14 cellular contexts compared by ENCODE assay signal in genomic region chr11:102114032-102114431, GRCh38. TPM values are rescaled to one million over a fixed set of nuclear protein-coding genes. Genes with fewer than 3 reads are reported as not detected.
DNase-seq lines count a peak whose midpoint lies in the region; ATAC-seq, FAIRE-seq and TF ChIP-seq lines count a peak whose summit lies in the region.
"Had no signal": no experiment of that assay in that cellular context is flagged by ENCODE, and none has a peak within 500 bp of the region (broad histone marks: within the 10 kb centered on the region; RNA-seq: fewer than 3 reads in every experiment).

No MANE protein-coding gene starts in this region.

- peak overlapping the region; percentile 91 to 100 (median 100) for H3K27ac Mint-ChIP-seq in nephron
- no peak overlapping the region for H3K27ac Mint-ChIP-seq in CD8-positive, alpha-beta memory T cell
- H3K27ac Mint-ChIP-seq: activated CD4-positive, alpha-beta memory T cell treated with anti-CD3 and anti-CD28 coated beads for 36 hours had no signal

- intact Hi-C loops in right cardiac atrium (cut with DNase I) (loop anchor here in 2 of 4 donors (10.0 kb wide), 4 partner anchors 51 to 151 kb away; no protein-coding TSS in a partner anchor), uterus (cut with DNase I; ENCODE audit: low total_unique reads) (no loop called here)

- H3K4me1 ChIP-seq in right cardiac atrium (ENCODE audit: control insufficient read depth, insufficient read depth, low read length), result peaks cover 1% of the 10 kb centered on the region
- H3K4me1 ChIP-seq in right atrium auricular region, result peaks cover 0 to 58% of the 10 kb centered on the region in 2 donors
- peaks cover 0 to 34% (median 2%) of the 10 kb centered on the region in 4 experiments; a peak in 5 of 7 replicates for H3K4me1 ChIP-seq in H1 (replicated peaks in 1 of 4; ENCODE audit: control insufficient read depth in 3 of 4, insufficient read depth in 4 of 4, low read length in 3 of 4)
- peaks cover 0 to 3% of the 10 kb centered on the region in 2 donors for H3K4me1 ChIP-seq in uterus
- H3K4me1 ChIP-seq in CD8-positive, alpha-beta memory T cell (ENCODE audit: insufficient read depth, low read length), result no peaks in the 10 kb centered on the region

- no peak overlapping the region for H3K4ac ChIP-seq in H1 (replicated peaks; ENCODE audit: insufficient read length, low read depth, low read length)

- CTCF ChIA-PET in H1 (lab: Charles Lee; ENCODE audit: partially characterized antibody), result interaction anchor here (0.6 to 2.5 kb wide), 6 partner anchors 61 to 174 kb away, joined by 3 to 13 read pairs (median 6); no protein-coding TSS in a partner anchor
- CTCF ChIA-PET in CD8-positive, alpha-beta memory T cell (lab: Charles Lee), result no interaction called here

- no peak overlapping the region for H2BK12ac ChIP-seq in H1 (ENCODE audit: low read depth, low read length)

- H3K27me3 ChIP-seq in right cardiac atrium (ENCODE audit: control insufficient read depth, insufficient read depth) (no peaks in the 10 kb centered on the region), right atrium auricular region (no peaks in the 10 kb centered on the region), H1 (replicated peaks in 1 of 4; ENCODE audit: control insufficient read depth in 3 of 4, extremely low read depth in 1 of 4, insufficient read depth in 3 of 4, low read length in 3 of 4) (no peaks in the 10 kb centered on the region), uterus (no peaks in the 10 kb centered on the region)
- peaks cover 11% of the 10 kb centered on the region for H3K27me3 ChIP-seq in CD8-positive, alpha-beta memory T cell (ENCODE audit: insufficient read depth, low read length, poor library complexity, severe bottlenecking)

- TF ChIP-seq CTCF in right atrium auricular region (IDR thresholded peaks at IDR 0.05), result no peak
- TF ChIP-seq CTCF in H1 (IDR thresholded peaks at IDR 0.05; ENCODE audit: control extremely low read depth in 1 of 3, insufficient read depth in 1 of 3, low read depth in 1 of 3, low read length in 3 of 3), result no peak
- TF ChIP-seq CTCF in nephron (IDR thresholded peaks at IDR 0.05; ENCODE audit: unreplicated experiment in 3 of 3), result no peak
- TF ChIP-seq CTCF in uterus (IDR thresholded peaks at IDR 0.05), result no peak

- no peak overlapping the region for H2BK5ac ChIP-seq in H1 (ENCODE audit: low read depth, low read length)

- no peak overlapping the region for H2BK15ac ChIP-seq in H1 (ENCODE audit: low read length)

- H3K14ac ChIP-seq in H1 (ENCODE audit: insufficient read length), result no peak overlapping the region

- H2AFZ ChIP-seq in H1 (ENCODE audit: low read length), result no peak overlapping the region

- H3K79me1 ChIP-seq in H1 (ENCODE audit: low read depth, low read length), result no peaks in the 10 kb centered on the region

- no peak overlapping the region for H2BK120ac ChIP-seq in H1 (replicated peaks; ENCODE audit: low read depth, low read length)

- no peak overlapping the region for H3K4me3 ChIP-seq in right cardiac atrium (ENCODE audit: low read length)
- H3K4me3 ChIP-seq in right atrium auricular region, result no peak overlapping the region
- no peak overlapping the region; a peak in 1 of 8 replicates for H3K4me3 ChIP-seq in H1 (ENCODE audit: extremely low read depth in 1 of 4, insufficient read depth in 2 of 4, low read depth in 3 of 4, low read length in 4 of 4)
- H3K4me3 ChIP-seq in uterus, result no peak overlapping the region
- no peak overlapping the region for H3K4me3 ChIP-seq in CD8-positive, alpha-beta memory T cell (ENCODE audit: low read length)
- H3K4me3 ChIP-seq: spleen had no signal

- no peak overlapping the region for H4K91ac ChIP-seq in H1 (replicated peaks; ENCODE audit: insufficient read length, low read length)

- peak overlapping the region; percentile 26 to 30; a peak in 3 of 4 replicates for H3K4me2 ChIP-seq in H1 (ENCODE audit: insufficient read depth in 1 of 2, low read depth in 2 of 2, low read length in 2 of 2)

- no peak overlapping the region for H4K5ac ChIP-seq in H1 (ENCODE audit: insufficient read length, low read depth, low read length)

- H3K79me2 ChIP-seq in H1 (ENCODE audit: control insufficient read depth in 1 of 2, insufficient read depth in 2 of 2, low read length in 2 of 2), result peaks cover 0 to 63% of the 10 kb centered on the region in 2 experiments; a peak in 3 of 4 replicates

- H3K27me3 Mint-ChIP-seq in nephron (ENCODE audit: low read depth), result no peaks in the 10 kb centered on the region
- H3K27me3 Mint-ChIP-seq in CD8-positive, alpha-beta memory T cell, result peaks cover 29 to 70% of the 10 kb centered on the region in 2 donors

- no peak overlapping the region for H3K9ac ChIP-seq in H1 (replicated peaks in 1 of 4; ENCODE audit: extremely low read depth in 1 of 4, low read depth in 3 of 4, low read length in 3 of 4)

- peak overlapping the region; percentile 82 to 98 (median 96) for H3K4me3 Mint-ChIP-seq in nephron
- H3K4me3 Mint-ChIP-seq in CD8-positive, alpha-beta memory T cell, result peak overlapping the region in 1 of 7 donors; percentile 31
- H3K4me3 Mint-ChIP-seq: activated CD4-positive, alpha-beta memory T cell treated with anti-CD3 and anti-CD28 coated beads for 36 hours had no signal

- H3K36me3 ChIP-seq in right atrium auricular region (peaks cover 6% of the 10 kb centered on the region), H1 (ENCODE audit: control insufficient read depth in 2 of 4, insufficient read depth in 4 of 4, low read length in 3 of 4) (peaks cover 0 to 7% (median 0%) of the 10 kb centered on the region in 4 experiments; a peak in 1 of 8 replicates), uterus (no peaks in the 10 kb centered on the region)
- no peaks in the 10 kb centered on the region for H3K36me3 ChIP-seq in CD8-positive, alpha-beta memory T cell (ENCODE audit: insufficient read depth, low read length)
- H3K36me3 ChIP-seq: spleen had no signal

- peaks cover 5% of the 10 kb centered on the region for H3K23me2 ChIP-seq in H1 (ENCODE audit: low read depth, low read length)

- H3K36me3 Mint-ChIP-seq in nephron (ENCODE audit: low read depth), result peaks cover 30% of the 10 kb centered on the region
- H3K36me3 Mint-ChIP-seq in CD8-positive, alpha-beta memory T cell, result peaks cover 0 to 3% (median 0%) of the 10 kb centered on the region in 3 donors
- H3K36me3 Mint-ChIP-seq: activated CD4-positive, alpha-beta memory T cell treated with anti-CD3 and anti-CD28 coated beads for 36 hours had no signal

- H3K27ac ChIP-seq in right cardiac atrium (ENCODE audit: low read length) (peak overlapping the region; percentile 7), right atrium auricular region (no peak overlapping the region), H1 (ENCODE audit: low read depth, low read length) (no peak overlapping the region), uterus (peak overlapping the region; percentile 98 to 99)
- H3K27ac ChIP-seq in CD8-positive, alpha-beta memory T cell (ENCODE audit: low read depth, low read length), result no peak overlapping the region
- H3K27ac ChIP-seq: spleen had no signal

- no peak overlapping the region for H2BK20ac ChIP-seq in H1 (ENCODE audit: low read length)

- peaks cover 0 to 3% of the 10 kb centered on the region in 2 experiments for H4K20me1 ChIP-seq in H1 (replicated peaks in 1 of 2; ENCODE audit: control insufficient read depth in 1 of 2, insufficient read depth in 2 of 2, low read length in 2 of 2)

- POLR2A ChIA-PET in H1 (lab: Charles Lee; ENCODE audit: partially characterized antibody), result interaction anchor here (0.5 to 1.4 kb wide), 2 partner anchors 28 to 55 kb away, joined by 3 read pairs; no protein-coding TSS in a partner anchor
- POLR2A ChIA-PET in CD8-positive, alpha-beta memory T cell (lab: Charles Lee), result no interaction called here

- H4K8ac ChIP-seq in H1 (ENCODE audit: extremely low read depth, insufficient read depth, low read length), result no peak overlapping the region

- no peak overlapping the region for H3K18ac ChIP-seq in H1 (ENCODE audit: extremely low read depth, low read length)

- no peak overlapping the region for H2AK5ac ChIP-seq in H1 (ENCODE audit: low read depth, low read length)

- FAIRE-seq in H1 (lab: Jason Lieb, UNC), result no peak

- no peak for ATAC-seq in right cardiac atrium

- TF ChIP-seq POLR2A in H1 (IDR thresholded peaks at IDR 0.05; ENCODE audit: control extremely low read depth in 1 of 2, low read depth in 2 of 2, low read length in 2 of 2), result no peak
- TF ChIP-seq POLR2A in uterus (IDR thresholded peaks at IDR 0.05), result no peak

- 59% methylated on average over 4 of the region's 4 CpGs for WGBS in right cardiac atrium
- WGBS in H1 (ENCODE audit: extremely low coverage in 1 of 2, insufficient coverage in 1 of 2, insufficient read length in 1 of 2, insufficient replicate concordance in 2 of 2, low coverage in 1 of 2, low lambda C conversion rate in 2 of 2, missing lambda C conversion rate in 1 of 2), 2 experiments, result 82% methylated on average over 4 of the region's 4 CpGs; no CpG with 5 or more reads in 1 of the 2 experiments

- H3K4me1 Mint-ChIP-seq in nephron, result peaks cover 63% of the 10 kb centered on the region
- H3K4me1 Mint-ChIP-seq in CD8-positive, alpha-beta memory T cell, result peaks cover 11 to 29% (median 22%) of the 10 kb centered on the region in 3 donors

- TF ChIP-seq EP300 in H1 (IDR thresholded peaks at IDR 0.05; ENCODE audit: borderline replicate concordance in 1 of 2, low read depth in 2 of 2, low read length in 2 of 2), result no peak

- H3K9me3 ChIP-seq in right cardiac atrium (ENCODE audit: control insufficient read depth, low read length) (no peaks in the 10 kb centered on the region), right atrium auricular region (no peaks in the 10 kb centered on the region), H1 (ENCODE audit: insufficient read depth in 2 of 2, low read depth in 1 of 2, low read length in 1 of 2) (no peaks in the 10 kb centered on the region), uterus (no peaks in the 10 kb centered on the region)
- no peaks in the 10 kb centered on the region for H3K9me3 ChIP-seq in CD8-positive, alpha-beta memory T cell (ENCODE audit: low read length)
- H3K9me3 ChIP-seq: spleen had no signal

- no peak overlapping the region for H3K56ac ChIP-seq in H1 (replicated peaks; ENCODE audit: insufficient read length, low read depth, low read length)

- H3K23ac ChIP-seq in H1 (ENCODE audit: insufficient read length), result no peak overlapping the region

- no peaks in the 10 kb centered on the region for H3K9me3 Mint-ChIP-seq in nephron
- H3K9me3 Mint-ChIP-seq in CD8-positive, alpha-beta memory T cell, result no peaks in the 10 kb centered on the region
- H3K9me3 Mint-ChIP-seq: activated CD4-positive, alpha-beta memory T cell treated with anti-CD3 and anti-CD28 coated beads for 36 hours had no signal

- DNase-seq in right cardiac atrium (no peak), right atrium auricular region (ENCODE audit: low spot score) (no peak), H1 (ENCODE audit: low read depth in 1 of 2, low spot score in 2 of 2) (peak in 1 of 2 experiments; percentile 37), uterus (no peak), ureter (ENCODE audit: low spot score) (no peak)
- DNase-seq in CD8-positive, alpha-beta memory T cell, result no peak
- DNase-seq in activated naive CD4-positive, alpha-beta T cell treated with Interleukin-2 at 50 U/mL for 16 hours, result no peak
- DNase-seq: activated CD4-positive, alpha-beta memory T cell treated with anti-CD3 and anti-CD28 coated beads for 36 hours; activated gamma-delta T cell; KG1; NCI-H1436; NCI-H524; spleen had no signal

- no peak; a peak in 1 of 4 replicates for TF ChIP-seq RAD21 in H1 (IDR thresholded peaks at IDR 0.05 in 1 of 2, conservative IDR thresholded peaks at IDR 0.05 in 1 of 2; ENCODE audit: low read depth in 2 of 2, low read length in 2 of 2)

RNA-seq across cellular contexts. Expression of gene YAP1, which starts 3.8 kb away (rescaled TPM):
- total RNA-seq in right cardiac atrium (100 to 1,000 TPM in 3 of 4 donors, 10 to 100 TPM in 1; 97.4 to 112 (median 106) TPM), right atrium auricular region (100 to 1,000 TPM in 1 of 2 donors, 10 to 100 TPM in 1; 85.0 to 135 TPM), uterus (100 to 1,000 TPM; 168 to 230 (median 194) TPM), ureter (152 TPM)
- polyA plus RNA-seq in right cardiac atrium (32.0 TPM), H1 (2011; rRNA removed) (62.0 and 95.9 TPM in 2 replicates)
- 108 and 111 TPM in 2 replicates for total RNA-seq in H1 (2021; fragmentation: NEBNext Ultra II Directional; extraction: Animal tissue kit (Norgen Biotek cat#: 25700))
- polyA plus RNA-seq in H1 (2011; cell fraction: cytosol; rRNA removed), result 74.3 TPM
- polyA plus RNA-seq in H1 (2011; cell fraction: nucleus; rRNA removed), result 89.1 TPM
- polyA plus RNA-seq in H1 (2012, experiment 1 of 2), result 67.4 to 86.0 TPM (median 83.4 TPM) in 4 replicates
- 6.5 TPM for polyA plus RNA-seq in H1 (2012, experiment 2 of 2)
- polyA plus RNA-seq in H1 (2013, experiment 1 of 2), result 49.6 TPM
- polyA plus RNA-seq in H1 (2013, experiment 2 of 2), result 48.7 TPM
- polyA minus RNA-seq in H1 (2011; rRNA and poly(A)+ RNA removed), result 257 and 298 TPM in 2 replicates
- 107 TPM for polyA minus RNA-seq in H1 (2011; cell fraction: cytosol; rRNA and poly(A)+ RNA removed)
- 147 TPM for polyA minus RNA-seq in H1 (2011; cell fraction: nucleus; rRNA and poly(A)+ RNA removed)
- total RNA-seq in CD8-positive, alpha-beta memory T cell, result under 1 TPM; 0.20 to 0.42 TPM
- 0.12 TPM for polyA plus RNA-seq in CD8-positive, alpha-beta memory T cell

Comparison
In these comparisons a context has a peak if more than half of its experiments do, and no peak if none do; other contexts are left out.
1. H3K27ac ChIP-seq: peak in right cardiac atrium (single experiment) and uterus (2 of 2); none in right atrium auricular region (0 of 2), H1 (single experiment) and CD8-positive, alpha-beta memory T cell (single experiment).
2. H3K27ac Mint-ChIP-seq: peak in nephron (3 of 3); none in CD8-positive, alpha-beta memory T cell (0 of 8).
3. RNA of gene YAP1, which starts 3.8 kb away (total RNA-seq): 168 to 230 TPM in uterus, 152 TPM in ureter (single experiment), 85.0 to 135 TPM in right atrium auricular region, 97.4 to 112 TPM in right cardiac atrium and 108 to 111 TPM in H1; 0.20 to 0.42 TPM in CD8-positive, alpha-beta memory T cell; every median in the first group is over 10 times any median in the second.